In the genomic region with DNA sequence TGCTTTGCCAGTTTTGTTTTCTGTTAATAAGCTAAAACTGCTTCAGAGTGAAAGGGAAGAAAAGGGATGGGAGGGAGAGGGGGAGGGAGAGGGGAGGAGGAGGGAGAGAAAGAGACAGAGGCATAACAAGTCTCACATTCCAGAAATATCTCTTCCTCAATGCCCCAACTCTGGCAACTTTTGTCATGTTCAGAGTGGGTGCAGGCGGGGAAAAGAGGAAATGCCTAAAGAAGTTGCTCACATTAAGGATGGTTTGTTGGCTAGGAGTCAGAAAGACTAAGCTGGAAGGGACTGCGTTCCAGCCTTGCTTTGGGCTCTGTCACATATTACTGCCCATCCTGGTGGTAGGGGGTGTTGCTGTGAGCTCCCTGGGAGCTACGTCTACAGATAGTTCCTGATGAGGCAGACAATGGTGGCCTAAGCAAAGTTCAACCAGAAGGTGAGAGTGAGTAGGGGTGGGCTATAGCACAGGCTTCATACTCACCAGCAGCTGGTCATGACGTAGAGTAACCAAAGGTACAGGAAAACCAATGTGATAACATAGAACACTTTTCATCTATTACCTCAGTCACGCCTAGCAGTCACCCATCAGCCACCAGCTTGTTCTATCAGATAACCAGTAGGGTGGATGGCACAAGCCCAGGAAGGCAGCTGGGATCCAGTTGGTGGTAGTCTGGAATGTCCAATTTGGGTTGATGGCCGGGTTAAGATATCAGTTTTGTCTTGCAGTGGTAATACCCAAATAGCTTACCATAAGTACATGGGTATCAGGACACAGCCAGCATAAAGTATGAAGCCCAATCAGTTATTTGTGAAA, we compare ENCODE assay signal across 9 cellular contexts. TPM values are rescaled to one million over a fixed set of nuclear protein-coding genes. Genes with fewer than 3 reads are reported as not detected.
A peak's percentile ranks its signal among the peaks of the same experiment; 100 is the strongest.
DNase-seq lines count a peak whose midpoint lies in the region; ATAC-seq and TF ChIP-seq lines count a peak whose summit lies in the region.
"Had no signal": no experiment of that assay in that cellular context is flagged by ENCODE, and none has a peak within 500 bp of the region (broad histone marks: within the 10 kb centered on the region; RNA-seq: fewer than 3 reads in every experiment).

No MANE protein-coding gene starts in this region.

- peaks cover 7% of the 10 kb centered on the region for H3K36me3 Mint-ChIP-seq in CD8-positive, alpha-beta T cell
- H3K36me3 Mint-ChIP-seq in naive thymus-derived CD8-positive, alpha-beta T cell: peaks cover 0 to 8% (median 2%) of the 10 kb centered on the region in 3 donors

- H3K4me3 ChIP-seq in CD8-positive, alpha-beta T cell (ENCODE audit: low read depth, low read length): no peak overlapping the region
- peak overlapping the region; percentile 86 for H3K4me3 ChIP-seq in coronary artery

- H3K27ac ChIP-seq in CD8-positive, alpha-beta T cell (ENCODE audit: low read depth, low read length): no peak overlapping the region
- peak overlapping the region; percentile 0 to 73 for H3K27ac ChIP-seq in coronary artery

- peaks cover 31% of the 10 kb centered on the region for H3K4me1 Mint-ChIP-seq in CD8-positive, alpha-beta T cell (ENCODE audit: low read depth)
- H3K4me1 Mint-ChIP-seq in naive thymus-derived CD8-positive, alpha-beta T cell: peaks cover 11 to 23% (median 14%) of the 10 kb centered on the region in 4 donors

- CTCF ChIA-PET in CD8-positive, alpha-beta T cell (lab: Charles Lee): interaction anchor here (0.9 to 1.7 kb wide), 3 partner anchors 15 to 309 kb away, joined by 3 to 5 read pairs (median 3); no protein-coding TSS in a partner anchor

- no peaks in the 10 kb centered on the region for H3K27me3 Mint-ChIP-seq in CD8-positive, alpha-beta T cell (ENCODE audit: low read depth)
- no peaks in the 10 kb centered on the region for H3K27me3 Mint-ChIP-seq in naive thymus-derived CD8-positive, alpha-beta T cell

- H3K9me3 Mint-ChIP-seq in CD8-positive, alpha-beta T cell: no peaks in the 10 kb centered on the region
- no peaks in the 10 kb centered on the region for H3K9me3 Mint-ChIP-seq in naive thymus-derived CD8-positive, alpha-beta T cell

- no peak for ATAC-seq in CD8-positive, alpha-beta T cell
- ATAC-seq in naive thymus-derived CD8-positive, alpha-beta T cell: no peak
- no peak for ATAC-seq in activated CD4-positive, CD25-positive, alpha-beta regulatory T cell treated with anti-CD3 and anti-CD28 coated beads, Interleukin-2, amount 50 U/mL, for 24 hours
- no peak for ATAC-seq in HG03108 (IDR thresholded peaks at IDR 0.05; ENCODE audit: unreplicated experiment)

- H3K27ac Mint-ChIP-seq in CD8-positive, alpha-beta T cell: peak overlapping the region; percentile 78
- H3K27ac Mint-ChIP-seq in naive thymus-derived CD8-positive, alpha-beta T cell: peak overlapping the region in 6 of 10 donors; percentile 49 to 90 (median 74)

- TF ChIP-seq CTCF in CD8-positive, alpha-beta T cell (IDR thresholded peaks at IDR 0.05): no peak
- TF ChIP-seq CTCF in coronary artery (IDR thresholded peaks at IDR 0.05): no peak

- POLR2A ChIA-PET in CD8-positive, alpha-beta T cell (lab: Charles Lee): interaction anchor here (4.8 kb wide), 1 partner anchor 28 kb away, joined by 52 read pairs; a partner anchor contains a TSS
- POLR2A ChIA-PET in naive thymus-derived CD8-positive, alpha-beta T cell (lab: Charles Lee): interaction anchor here (0.6 to 5.9 kb wide), 2 partner anchors 22 to 28 kb away, joined by 3 to 70 read pairs; a partner anchor contains a TSS

- no peaks in the 10 kb centered on the region for H3K9me3 ChIP-seq in CD8-positive, alpha-beta T cell (ENCODE audit: low read length)

- no peak overlapping the region for H3K4me3 Mint-ChIP-seq in CD8-positive, alpha-beta T cell
- H3K4me3 Mint-ChIP-seq in naive thymus-derived CD8-positive, alpha-beta T cell: peak overlapping the region in 4 of 10 donors; percentile 1 to 70 (median 59)

- no peaks in the 10 kb centered on the region for H3K27me3 ChIP-seq in CD8-positive, alpha-beta T cell (ENCODE audit: insufficient read depth, low read length)

- peaks cover 37% of the 10 kb centered on the region for H3K4me1 ChIP-seq in CD8-positive, alpha-beta T cell (ENCODE audit: insufficient read depth, low read length)

- no peaks in the 10 kb centered on the region for H3K36me3 ChIP-seq in CD8-positive, alpha-beta T cell (ENCODE audit: insufficient read depth, low read length)

- no peak for DNase-seq in CD8-positive, alpha-beta T cell
- DNase-seq in M059J (ENCODE audit: low read depth): peak; percentile 59
- no peak for DNase-seq in coronary artery (ENCODE audit: low spot score)
- DNase-seq in naive thymus-derived CD8-positive, alpha-beta T cell: peak in 1 of 10 donors; percentile 60
- no peak for DNase-seq in stimulated activated CD4-positive, alpha-beta T cell treated with anti-CD3 and anti-CD28 coated beads, Interleukin-4, amount 100 ng/mL, for 4 hours
- DNase-seq in UCSD-AML1 (lab: John Stamatoyannopoulos, UW; ENCODE audit: unreplicated experiment): no peak
- DNase-seq: activated naive CD4-positive, alpha-beta T cell treated with anti-CD3 and anti-CD28 coated beads, Interleukin-2, amount 50 U/mL, for 16 hours had no signal

- intact Hi-C loops in CD8-positive, alpha-beta T cell (cut with DNase I, micrococcal nuclease): loop anchor here in 1 of 2 experiments (5.0 kb wide), 1 partner anchor 149 kb away; a partner anchor contains a TSS

RNA-seq across cellular contexts. Expression of a gene that starts 2.1 kb away (rescaled TPM):
- 10 to 100 TPM; 51.0 to 51.6 TPM for total RNA-seq in CD8-positive, alpha-beta T cell
- 7.0 and 12.0 TPM in 2 replicates for total RNA-seq in M059J (2014; rRNA removed; shearing (Covaris generic))
- 10 to 100 TPM; 23.1 to 24.7 TPM for total RNA-seq in naive thymus-derived CD8-positive, alpha-beta T cell
- 10 to 100 TPM; 12.5 to 19.4 (median 12.7) TPM for polyA plus RNA-seq in naive thymus-derived CD8-positive, alpha-beta T cell

RNA-seq across cellular contexts. Expression of a gene that starts 28.0 kb away (rescaled TPM):
- total RNA-seq in CD8-positive, alpha-beta T cell: 100 to 1,000 TPM; 247 to 248 TPM
- 29.4 and 42.3 TPM in 2 replicates for total RNA-seq in M059J (2014; rRNA removed; shearing (Covaris generic))
- total RNA-seq in naive thymus-derived CD8-positive, alpha-beta T cell: 100 to 1,000 TPM; 104 to 106 TPM
- 10 to 100 TPM; 28.2 to 49.1 (median 36.7) TPM for polyA plus RNA-seq in naive thymus-derived CD8-positive, alpha-beta T cell
